In genomic region chr12:124422570-124423523, GRCh38 we compare ENCODE assay signal across 8 cellular contexts.
DNase-seq lines count a peak whose midpoint lies in the region; ATAC-seq and TF ChIP-seq lines count a peak whose summit lies in the region.

No MANE protein-coding gene starts in this region.

- peaks cover 38% of the 10 kb centered on the region for H3K36me3 ChIP-seq in adipocyte (ENCODE audit: control insufficient read depth, insufficient read depth, low read length, severe bottlenecking)

- peak overlapping the region; percentile 71 for H3K4me3 ChIP-seq in adipocyte (ENCODE audit: low read length)

- ATAC-seq in Right ventricle myocardium inferior: peak; percentile 84
- no peak for ATAC-seq in HG03520 (IDR thresholded peaks at IDR 0.05; ENCODE audit: unreplicated experiment)
- no peak for ATAC-seq in GM18511 (IDR thresholded peaks at IDR 0.05; ENCODE audit: unreplicated experiment)

- DNase-seq in NCI-H1694 (lab: John Stamatoyannopoulos, UW) (peak; percentile 45), NCI-H1694 treated with DMSO at 0.1 percent for 48 hours (lab: John Stamatoyannopoulos, UW) (no peak), adipocyte (ENCODE audit: low read depth) (peak; percentile 96), Right ventricle myocardium inferior (ENCODE audit: missing footprints) (peak; percentile 94), pulmonary artery endothelial cell (ENCODE audit: low read depth, low spot score) (peak; percentile 75), GM10248 (ENCODE audit: extremely low spot score) (no peak)

- CTCF ChIA-PET in GM10248 (lab: Yijun Ruan, JAX): interaction anchor here (0.7 kb wide), 1 partner anchor 24 kb away, joined by 3 read pairs; no protein-coding TSS in a partner anchor

- intact Hi-C loops in Right ventricle myocardium inferior (cut with DNase I): loop anchor here (2.0 to 5.0 kb wide), 3 partner anchors 36 to 96 kb away; no protein-coding TSS in a partner anchor

- TF ChIP-seq CTCF in GM10248 (IDR thresholded peaks at IDR 0.05; ENCODE audit: control extremely low read depth, extremely low read depth, low read depth, missing control alignments): no peak

- no peaks in the 10 kb centered on the region for H3K27me3 ChIP-seq in adipocyte (replicated peaks; ENCODE audit: control insufficient read depth, insufficient read depth, low read length)

- H3K9me3 ChIP-seq in adipocyte (ENCODE audit: control insufficient read depth, low read length): no peaks in the 10 kb centered on the region

- peak overlapping the region; percentile 81 for H3K9ac ChIP-seq in adipocyte (ENCODE audit: low read length)

- POLR2A ChIA-PET in GM10248 (lab: Yijun Ruan, JAX): no interaction called here

- H3K4me1 ChIP-seq in adipocyte (ENCODE audit: control insufficient read depth, insufficient read depth, low read length): peaks cover 19% of the 10 kb centered on the region

Comparison
In these comparisons a context has a peak if more than half of its experiments do, and no peak if none do; other contexts are left out.
1. DNase-seq: peak in NCI-H1694 (single experiment), adipocyte (single experiment), Right ventricle myocardium inferior (single experiment) and pulmonary artery endothelial cell (single experiment); none in NCI-H1694 treated with DMSO at 0.1 percent for 48 hours (single experiment) and GM10248 (single experiment).